ENCODE assay signal across 8 cellular contexts in the genomic region with DNA sequence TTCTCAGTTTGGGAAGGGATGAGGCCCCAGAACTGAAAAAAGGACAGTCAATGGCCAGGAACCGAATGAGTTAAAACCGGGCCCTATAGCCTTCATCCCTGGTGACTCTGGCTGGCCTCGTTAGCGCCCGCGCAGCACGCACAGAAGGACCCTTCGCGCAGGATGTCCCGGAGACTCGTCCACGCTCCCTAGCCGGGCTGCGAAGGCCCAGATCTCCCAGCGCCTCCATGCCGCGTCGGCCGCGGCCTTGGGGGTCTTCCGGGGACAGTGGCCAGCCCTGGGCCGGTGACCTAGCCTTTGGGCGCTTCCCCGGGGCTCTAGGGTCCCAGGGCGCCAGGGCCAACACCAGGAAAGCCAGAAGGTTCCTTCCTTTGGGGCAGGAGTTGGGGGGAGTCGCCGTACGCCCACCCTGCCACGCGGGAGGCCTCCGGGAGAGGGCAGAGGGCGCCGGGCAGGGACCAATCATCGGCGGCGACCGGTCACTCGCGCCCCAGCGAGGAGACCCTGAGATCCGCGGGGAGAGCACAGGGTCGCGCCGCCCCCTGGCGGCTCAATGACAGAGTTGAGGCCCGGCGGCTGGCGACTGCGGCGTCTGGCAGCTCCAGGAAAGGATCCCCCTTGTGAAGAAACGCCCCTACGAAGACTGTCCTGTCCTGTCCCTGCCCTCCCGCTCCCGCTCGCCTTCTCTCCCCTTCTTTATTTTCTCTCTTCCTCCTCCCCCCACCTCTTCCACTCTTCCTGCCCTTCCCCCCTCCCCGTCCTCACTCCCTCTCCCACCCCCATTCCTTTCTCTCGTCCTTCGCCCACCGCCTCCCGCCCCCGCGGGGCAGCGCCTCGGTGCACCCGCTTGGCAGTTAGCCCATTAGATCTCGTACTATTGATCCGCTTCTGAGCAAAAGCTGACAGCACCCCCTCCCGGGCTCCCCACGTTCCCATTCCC.
DNase-seq lines count a peak whose midpoint lies in the region; ATAC-seq, FAIRE-seq and TF ChIP-seq lines count a peak whose summit lies in the region.

No MANE protein-coding gene starts in this region.

- H3K4me1 ChIP-seq in HUES6 (ENCODE audit: control insufficient read depth, insufficient read depth, low read length): peaks cover 44% of the 10 kb centered on the region
- peaks cover 0 to 19% (median 14%) of the 10 kb centered on the region in 4 donors for H3K4me1 ChIP-seq in Peyer's patch
- peaks cover 0 to 4% (median 4%) of the 10 kb centered on the region in 3 donors for H3K4me1 ChIP-seq in pancreas
- peaks cover 0 to 12% of the 10 kb centered on the region in 2 donors for H3K4me1 ChIP-seq in uterus

- WGBS in pancreas, 2 donors: 3 to 4% methylated on average over 58 to 70 of the region's 70 CpGs

- H3K27ac ChIP-seq in HUES6 (ENCODE audit: low read depth, low read length) (no peak overlapping the region), Peyer's patch (no peak overlapping the region), pancreas (no peak overlapping the region), uterus (no peak overlapping the region)

- no peak overlapping the region for H3K9ac ChIP-seq in HUES6 (ENCODE audit: low read length)

- peak in 4 of 6 experiments; percentile 37 to 58 (median 40) for TF ChIP-seq CTCF in Peyer's patch (IDR thresholded peaks at IDR 0.05)
- TF ChIP-seq CTCF in pancreas (IDR thresholded peaks at IDR 0.05): peak; percentile 30 to 52 (median 42)
- TF ChIP-seq CTCF in uterus (IDR thresholded peaks at IDR 0.05): peak in 3 of 4 experiments; percentile 53 to 56 (median 55)

- H3K9me3 ChIP-seq in HUES6 (ENCODE audit: control insufficient read depth, insufficient read depth, low read depth, low read length) (no peaks in the 10 kb centered on the region), Peyer's patch (no peaks in the 10 kb centered on the region), pancreas (no peaks in the 10 kb centered on the region), uterus (no peaks in the 10 kb centered on the region)

- H3K36me3 ChIP-seq in HUES6 (ENCODE audit: control insufficient read depth, insufficient read depth, low read length): no peaks in the 10 kb centered on the region
- H3K36me3 ChIP-seq in Peyer's patch: no peaks in the 10 kb centered on the region
- no peaks in the 10 kb centered on the region for H3K36me3 ChIP-seq in pancreas
- no peaks in the 10 kb centered on the region for H3K36me3 ChIP-seq in uterus

- DNase-seq in C1 segment of cervical spinal cord (lab: John Stamatoyannopoulos, UW) (peak in 8 of 14 donors; percentile 18 to 56 (median 36)), Peyer's patch (peak; percentile 38 to 60 (median 58)), frontal cortex (ENCODE audit: low spot score in 2 of 2) (peak; percentile 71 to 72), pancreas (peak; percentile 14 to 84 (median 52)), uterus (peak in 1 of 2 donors; percentile 47)
- peak; percentile 78 for DNase-seq in activated effector memory CD4-positive, alpha-beta T cell treated with anti-CD3 and anti-CD28 coated beads, Interleukin-2, amount 50 U/mL, for 16 hours

- FAIRE-seq in frontal cortex (lab: Jason Lieb, UNC) (no peak), pancreas (lab: Jason Lieb, UNC) (no peak)

- peaks cover 90% of the 10 kb centered on the region for H3K27me3 ChIP-seq in HUES6 (ENCODE audit: control insufficient read depth, insufficient read depth, low read length)
- H3K27me3 ChIP-seq in Peyer's patch: peaks cover 0 to 33% of the 10 kb centered on the region in 2 donors
- peaks cover 0 to 3% (median 0%) of the 10 kb centered on the region in 4 donors for H3K27me3 ChIP-seq in pancreas
- H3K27me3 ChIP-seq in uterus: peaks cover 6 to 14% of the 10 kb centered on the region in 2 donors

- H3K4me3 ChIP-seq in HUES6 (ENCODE audit: low read depth, low read length) (peak overlapping the region; percentile 77), Peyer's patch (peak overlapping the region; percentile 25 to 56 (median 47)), pancreas (peak overlapping the region; percentile 23 to 62 (median 38)), uterus (peak overlapping the region; percentile 39 to 49)

- peak; percentile 54 to 89 (median 84) for ATAC-seq in pancreas
- no peak for ATAC-seq in GM21619 (IDR thresholded peaks at IDR 0.05; ENCODE audit: unreplicated experiment)

- intact Hi-C loops in pancreas (cut with DNase I): no loop called here
- intact Hi-C loops in uterus (cut with DNase I; ENCODE audit: low total_unique reads): no loop called here

- no peak for TF ChIP-seq POLR2A in Peyer's patch (IDR thresholded peaks at IDR 0.05)
- no peak for TF ChIP-seq POLR2A in uterus (IDR thresholded peaks at IDR 0.05)
